Comparison of ENCODE assay signal across 8 cellular contexts in genomic region chr9:100411472-100412270, GRCh38. TPM values are rescaled to one million over a fixed set of nuclear protein-coding genes. Genes with fewer than 3 reads are reported as not detected.
DNase-seq lines count a peak whose midpoint lies in the region; TF ChIP-seq lines count a peak whose summit lies in the region.

No MANE protein-coding gene starts in this region.

- CTCF ChIA-PET in activated naive CD4-positive, alpha-beta T cell treated with anti-CD3 and anti-CD28 coated beads, Interleukin-2, amount 10 ng/mL, durations not matched to agents 7 days and 5 days (lab: Charles Lee), result no interaction called here

- H3K4me3 Mint-ChIP-seq in activated naive CD4-positive, alpha-beta T cell treated with anti-CD3 and anti-CD28 coated beads, Interleukin-2, amount 10 ng/mL, durations not matched to agents 7 days and 5 days, result peak overlapping the region; percentile 72

- peaks cover 2% of the 10 kb centered on the region for H3K9me3 Mint-ChIP-seq in activated naive CD4-positive, alpha-beta T cell treated with anti-CD3 and anti-CD28 coated beads, Interleukin-2, amount 10 ng/mL, durations not matched to agents 7 days and 5 days

- no peaks in the 10 kb centered on the region for H3K9me2 ChIP-seq in MM.1S (replicated peaks; ENCODE audit: insufficient read depth, low read length)

- DNase-seq in ELR (ENCODE audit: low read depth) (peak; percentile 96), H7 (peak; percentile 91), MM.1S (peak; percentile 96), SJCRH30 (peak; percentile 84 to 88), glomerular endothelial cell (ENCODE audit: extremely low read depth, low read depth, low spot score) (peak; percentile 52), nucleus accumbens (lab: John Stamatoyannopoulos, UW) (peak in 55 of 56 donors; percentile 62 to 96 (median 87)), superior temporal gyrus (ENCODE audit: extremely low spot score) (peak; percentile 98)
- peak; percentile 92 for DNase-seq in activated naive CD4-positive, alpha-beta T cell treated with anti-CD3 and anti-CD28 coated beads, Interleukin-2, amount 10 ng/mL, durations not matched to agents 7 days and 5 days

- peaks cover 18% of the 10 kb centered on the region for H3K27me3 Mint-ChIP-seq in activated naive CD4-positive, alpha-beta T cell treated with anti-CD3 and anti-CD28 coated beads, Interleukin-2, amount 10 ng/mL, durations not matched to agents 7 days and 5 days

- no peak for TF ChIP-seq CTCF in MM.1S (IDR thresholded peaks at IDR 0.05; ENCODE audit: low read length)

- no peaks in the 10 kb centered on the region for H3K27me3 ChIP-seq in H7 (ENCODE audit: control insufficient read depth, insufficient read depth, low read length)
- H3K27me3 ChIP-seq in MM.1S (replicated peaks; ENCODE audit: insufficient read depth, low read length), result no peaks in the 10 kb centered on the region
- no peaks in the 10 kb centered on the region for H3K27me3 ChIP-seq in SJCRH30

- no peaks in the 10 kb centered on the region for H3K9me3 ChIP-seq in MM.1S (replicated peaks; ENCODE audit: insufficient read depth, low read length)
- 0 out of 2 replicates have a peak, but pooled peaks cover 2% of the 10 kb centered on the region for H3K9me3 ChIP-seq in SJCRH30 (replicated peaks)

- H3K9ac ChIP-seq in MM.1S (ENCODE audit: low read length), result peak overlapping the region; percentile 42; the same call in 1 of the 2 replicates

- H3F3A ChIP-seq in MM.1S (ENCODE audit: insufficient read depth, low read length), result no peaks in the 10 kb centered on the region

- peaks cover 17% of the 10 kb centered on the region for H3K4me1 Mint-ChIP-seq in activated naive CD4-positive, alpha-beta T cell treated with anti-CD3 and anti-CD28 coated beads, Interleukin-2, amount 10 ng/mL, durations not matched to agents 7 days and 5 days

- H4K20me1 ChIP-seq in MM.1S (ENCODE audit: insufficient read depth, low read length), result no peaks in the 10 kb centered on the region

- H3K4me3 ChIP-seq in H7 (ENCODE audit: insufficient read depth, low read depth, low read length), result peak overlapping the region; percentile 43
- H3K4me3 ChIP-seq in MM.1S (ENCODE audit: low read length), result peak overlapping the region; percentile 66
- peak overlapping the region; percentile 55 for H3K4me3 ChIP-seq in SJCRH30

- H2AFZ ChIP-seq in MM.1S (ENCODE audit: low read length), result peak overlapping the region; percentile 87

- H3K36me3 Mint-ChIP-seq in activated naive CD4-positive, alpha-beta T cell treated with anti-CD3 and anti-CD28 coated beads, Interleukin-2, amount 10 ng/mL, durations not matched to agents 7 days and 5 days, result peaks cover 3% of the 10 kb centered on the region

- H3K27ac ChIP-seq in MM.1S (ENCODE audit: low read length), result no peak overlapping the region
- no peak overlapping the region for H3K27ac ChIP-seq in SJCRH30

- peak overlapping the region; percentile 56 for H3K27ac Mint-ChIP-seq in activated naive CD4-positive, alpha-beta T cell treated with anti-CD3 and anti-CD28 coated beads, Interleukin-2, amount 10 ng/mL, durations not matched to agents 7 days and 5 days

- H3K36me3 ChIP-seq in H7 (replicated peaks; ENCODE audit: control insufficient read depth, insufficient read depth, low read length) (no peaks in the 10 kb centered on the region), MM.1S (replicated peaks; ENCODE audit: insufficient read depth, low read length) (no peaks in the 10 kb centered on the region), SJCRH30 (no peaks in the 10 kb centered on the region)

- H3K4me1 ChIP-seq in MM.1S (ENCODE audit: low read length), result peaks cover 7% of the 10 kb centered on the region
- peaks cover 8% of the 10 kb centered on the region; the same call in 1 of the 2 replicates for H3K4me1 ChIP-seq in SJCRH30

- no peaks in the 10 kb centered on the region for H3K79me2 ChIP-seq in MM.1S (ENCODE audit: low read length)

- H3K4me2 ChIP-seq in MM.1S (ENCODE audit: low read depth, low read length), result peak overlapping the region; percentile 85

RNA-seq across cellular contexts. Expression of gene MSANTD3, which starts 15.3 kb away (rescaled TPM):
- total RNA-seq in H7 (2014; rRNA removed; shearing (Covaris generic)), result 36.9 and 44.5 TPM in 2 replicates
- 57.0 and 63.9 TPM in 2 replicates for total RNA-seq in SJCRH30 (2014; rRNA removed; shearing (Covaris generic))
- total RNA-seq in glomerular endothelial cell, result 112 and 129 TPM in 2 replicates

RNA-seq across cellular contexts. Expression of gene TEX10, which starts 58.9 kb away (rescaled TPM):
- total RNA-seq in H7 (2014; rRNA removed; shearing (Covaris generic)), result 44.9 and 57.2 TPM in 2 replicates
- total RNA-seq in SJCRH30 (2014; rRNA removed; shearing (Covaris generic)), result 92.4 and 101 TPM in 2 replicates
- total RNA-seq in glomerular endothelial cell, result 19.1 and 25.7 TPM in 2 replicates
